10 cellular contexts compared by ENCODE assay signal in the genomic region with DNA sequence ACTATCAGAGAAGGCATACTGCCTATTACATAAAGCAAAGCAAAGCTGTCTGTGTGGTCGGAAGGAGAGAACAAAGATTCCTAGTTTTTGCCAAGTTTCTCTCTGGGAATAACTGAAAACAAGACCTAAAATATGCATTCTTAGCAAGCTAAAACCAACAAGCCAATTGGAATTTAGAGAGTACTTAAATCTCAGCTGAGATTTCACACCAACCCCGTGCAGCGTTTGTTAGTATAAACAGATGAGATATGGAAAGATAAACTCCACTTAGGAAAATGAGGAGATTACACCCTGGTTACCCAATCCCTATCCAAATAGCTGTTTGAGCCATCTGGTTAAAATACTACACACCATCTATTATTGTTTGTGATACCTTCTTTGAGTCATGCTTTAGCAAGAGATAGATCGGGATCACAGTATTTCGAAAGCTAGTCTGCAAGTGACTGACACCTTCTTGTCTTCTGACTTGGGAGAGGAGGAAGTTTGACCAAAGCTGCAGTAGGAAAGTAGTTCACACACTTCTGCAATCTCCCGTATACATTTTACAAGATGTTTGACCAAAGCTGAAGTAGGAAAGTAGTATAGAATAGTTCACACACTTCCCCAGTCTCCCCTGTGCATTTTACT. TPM values are rescaled to one million over a fixed set of nuclear protein-coding genes. Genes with fewer than 3 reads are reported as not detected.
DNase-seq lines count a peak whose midpoint lies in the region; ATAC-seq, FAIRE-seq and TF ChIP-seq lines count a peak whose summit lies in the region.
"Had no signal": no experiment of that assay in that cellular context is flagged by ENCODE, and none has a peak within 500 bp of the region (broad histone marks: within the 10 kb centered on the region; RNA-seq: fewer than 3 reads in every experiment).

No MANE protein-coding gene starts in this region.

- TF ChIP-seq CTCF in D721Med (IDR thresholded peaks at IDR 0.05; ENCODE audit: insufficient read depth, missing control alignments) = no peak

- ATAC-seq in HG03039 (IDR thresholded peaks at IDR 0.05; ENCODE audit: unreplicated experiment) = no peak
- ATAC-seq in activated T-cell treated with anti-CD3 and anti-CD28 coated beads, Interleukin-2, amount 50 U/mL, for 4 hours = no peak

- peak; percentile 51 for FAIRE-seq in D721Med (lab: Jason Lieb, UNC)

- H3K36me3 Mint-ChIP-seq in dendritic cell treated with granulocyte-macrophage colony-stimulating factor and Interleukin-4, amounts not matched to agents 40 ng/mL and 50 ng/mL, for 4 days (ENCODE audit: low read depth) = peaks cover 47% of the 10 kb centered on the region
- H3K36me3 Mint-ChIP-seq in activated T-cell treated with anti-CD3 and anti-CD28 coated beads, Interleukin-2, amount 50 U/mL, for 4 hours (ENCODE audit: insufficient read depth) = peaks cover 14% of the 10 kb centered on the region

- H3K9me3 Mint-ChIP-seq in dendritic cell treated with granulocyte-macrophage colony-stimulating factor and Interleukin-4, amounts not matched to agents 40 ng/mL and 50 ng/mL, for 4 days = no peaks in the 10 kb centered on the region
- no peaks in the 10 kb centered on the region for H3K9me3 Mint-ChIP-seq in activated T-cell treated with anti-CD3 and anti-CD28 coated beads, Interleukin-2, amount 50 U/mL, for 4 hours
- H3K9me3 Mint-ChIP-seq: neural crest cell had no signal

- H3K27ac Mint-ChIP-seq in dendritic cell treated with granulocyte-macrophage colony-stimulating factor and Interleukin-4, amounts not matched to agents 40 ng/mL and 50 ng/mL, for 4 days = peak overlapping the region; percentile 7

- DNase-seq in D721Med (ENCODE audit: insufficient read length, low spot score) (peak; percentile 30), NOMO-1 (lab: John Stamatoyannopoulos, UW; ENCODE audit: unreplicated experiment in 2 of 2) (peak; percentile 11 to 76), non-pigmented ciliary epithelial cell (ENCODE audit: low read depth) (peak; percentile 14), GM19238 (ENCODE audit: insufficient read length, low spot score) (no peak), DMS79 (lab: John Stamatoyannopoulos, UW) (no peak)
- DNase-seq in activated T-cell treated with anti-CD3 and anti-CD28 coated beads, Interleukin-2, amount 50 U/mL, for 4 hours = no peak
- DNase-seq: NCI-H2029 had no signal

- no peak overlapping the region for H3K4me3 Mint-ChIP-seq in dendritic cell treated with granulocyte-macrophage colony-stimulating factor and Interleukin-4, amounts not matched to agents 40 ng/mL and 50 ng/mL, for 4 days
- no peak overlapping the region for H3K4me3 Mint-ChIP-seq in activated T-cell treated with anti-CD3 and anti-CD28 coated beads, Interleukin-2, amount 50 U/mL, for 4 hours
- H3K4me3 Mint-ChIP-seq: neural crest cell had no signal

- no peaks in the 10 kb centered on the region for H3K27me3 Mint-ChIP-seq in dendritic cell treated with granulocyte-macrophage colony-stimulating factor and Interleukin-4, amounts not matched to agents 40 ng/mL and 50 ng/mL, for 4 days
- no peaks in the 10 kb centered on the region for H3K27me3 Mint-ChIP-seq in activated T-cell treated with anti-CD3 and anti-CD28 coated beads, Interleukin-2, amount 50 U/mL, for 4 hours (ENCODE audit: low read depth)

- H3K4me1 Mint-ChIP-seq in dendritic cell treated with granulocyte-macrophage colony-stimulating factor and Interleukin-4, amounts not matched to agents 40 ng/mL and 50 ng/mL, for 4 days (ENCODE audit: low read depth) = peaks cover 21% of the 10 kb centered on the region
- peaks cover 11% of the 10 kb centered on the region for H3K4me1 Mint-ChIP-seq in activated T-cell treated with anti-CD3 and anti-CD28 coated beads, Interleukin-2, amount 50 U/mL, for 4 hours (ENCODE audit: low read depth)
- H3K4me1 Mint-ChIP-seq: neural crest cell had no signal

- intact Hi-C loops in dendritic cell treated with granulocyte-macrophage colony-stimulating factor and Interleukin-4, amounts not matched to agents 40 ng/mL and 50 ng/mL, for 4 days (cut with micrococcal nuclease) = no loop called here

RNA-seq across cellular contexts. Expression of gene FAF2, which starts 18.2 kb away (rescaled TPM):
- 10 to 100 TPM; 43.0 to 50.1 (median 43.2) TPM for total RNA-seq in activated T-cell treated with anti-CD3 and anti-CD28 coated beads, Interleukin-2, amount 50 U/mL, for 4 hours

RNA-seq across cellular contexts. Expression of gene CLTB, which starts 50.0 kb away (rescaled TPM):
- total RNA-seq in activated T-cell treated with anti-CD3 and anti-CD28 coated beads, Interleukin-2, amount 50 U/mL, for 4 hours = 100 to 1,000 TPM; 121 to 133 (median 123) TPM

Comparison
In these comparisons a context has a peak if more than half of its experiments do, and no peak if none do; other contexts are left out.
1. DNase-seq: peak in D721Med (single experiment), NOMO-1 (2 of 2) and non-pigmented ciliary epithelial cell (single experiment); none in activated T-cell treated with anti-CD3 and anti-CD28 coated beads, Interleukin-2, amount 50 U/mL, for 4 hours (single experiment), GM19238 (single experiment) and DMS79 (single experiment).